Comparison of ENCODE assay signal across 23 cellular contexts in the genomic region with DNA sequence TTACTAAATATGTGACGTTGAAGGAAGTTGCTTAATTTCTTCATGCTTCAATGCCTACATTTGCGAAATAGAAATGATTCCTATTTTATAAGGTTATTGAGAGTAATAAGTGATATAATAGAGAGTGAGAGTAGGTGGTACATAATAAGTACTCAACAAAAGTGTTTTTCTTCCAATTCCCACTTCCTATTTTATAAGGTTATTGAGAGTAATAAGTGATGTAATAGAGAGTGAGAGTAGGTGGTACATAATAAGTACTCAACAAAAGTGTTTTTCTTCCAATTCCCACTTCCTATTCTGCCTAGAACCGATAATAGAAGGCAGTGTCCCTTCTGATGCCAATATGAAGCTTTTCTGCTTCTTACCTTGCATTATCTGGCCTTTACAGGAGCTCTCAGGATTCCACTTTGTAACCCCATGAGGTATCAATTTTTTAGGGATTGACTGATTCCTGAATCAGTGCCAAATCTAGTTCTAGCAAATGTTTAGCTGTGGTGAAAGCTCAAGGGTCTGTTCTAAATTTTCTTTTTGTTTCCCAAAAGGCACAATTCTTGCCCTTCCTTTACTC. TPM values are rescaled to one million over a fixed set of nuclear protein-coding genes. Genes with fewer than 3 reads are reported as not detected.
DNase-seq lines count a peak whose midpoint lies in the region; ATAC-seq, FAIRE-seq and TF ChIP-seq lines count a peak whose summit lies in the region.
"Had no signal": no experiment of that assay in that cellular context is flagged by ENCODE, and none has a peak within 500 bp of the region (broad histone marks: within the 10 kb centered on the region; RNA-seq: fewer than 3 reads in every experiment).

No MANE protein-coding gene starts in this region.

- H3K27me3 Mint-ChIP-seq in CD8-positive, alpha-beta memory T cell = peaks cover 0 to 2% of the 10 kb centered on the region in 2 donors
- H3K27me3 Mint-ChIP-seq: CD4-positive, alpha-beta T cell; IgD-negative memory B cell; T-cell had no signal

- H3K4me1 ChIP-seq in A549 (no peaks in the 10 kb centered on the region), kidney (ENCODE audit: control insufficient read depth in 1 of 2, insufficient read depth in 1 of 2, low read depth in 1 of 2, low read length in 2 of 2) (no peaks in the 10 kb centered on the region)
- H3K4me1 ChIP-seq in CD8-positive, alpha-beta memory T cell (ENCODE audit: insufficient read depth, low read length) = peaks cover 59% of the 10 kb centered on the region

- no peak for TF ChIP-seq EP300 in A549 (IDR thresholded peaks at IDR 0.05)

- H3K9ac ChIP-seq in kidney (ENCODE audit: low read length in 2 of 2) = no peak overlapping the region
- H3K9ac ChIP-seq: SK-N-SH had no signal

- TF ChIP-seq CTCF in A549 (IDR thresholded peaks at IDR 0.05) (no peak), kidney (IDR thresholded peaks at IDR 0.05; ENCODE audit: borderline replicate concordance, extremely low read depth, insufficient read depth) (no peak)

- H3K27ac ChIP-seq in A549 = no peak overlapping the region
- peak overlapping the region; percentile 33 for H3K27ac ChIP-seq in CD8-positive, alpha-beta memory T cell (ENCODE audit: low read depth, low read length)
- no peak overlapping the region for H3K27ac ChIP-seq in kidney (ENCODE audit: low read depth in 2 of 2, low read length in 2 of 2)
- H3K27ac ChIP-seq: Peyer's patch had no signal

- DNase-seq in A549 (ENCODE audit: low read depth in 1 of 2, low spot score in 1 of 2) (no peak), MV-4-11 (lab: John Stamatoyannopoulos, UW) (peak; percentile 35), kidney (no peak), frontal cortex (ENCODE audit: low spot score in 2 of 2) (no peak), NCI-H2196 (lab: John Stamatoyannopoulos, UW; ENCODE audit: unreplicated experiment) (no peak), HCEC 1CT (no peak)
- no peak for DNase-seq in CD8-positive, alpha-beta memory T cell
- DNase-seq: CD4-positive, alpha-beta T cell; DMS79; NCI-H1436; NCI-H2029; NCI-H2171 treated with DMSO at 0.1 percent for 48 hours; NCI-H82; Peyer's patch; SK-N-SH; T-cell had no signal

- no peak for TF ChIP-seq POLR2A in A549 (IDR thresholded peaks at IDR 0.05; ENCODE audit: low read length)

- peaks cover 39 to 66% (median 63%) of the 10 kb centered on the region in 3 donors for H3K4me1 Mint-ChIP-seq in CD8-positive, alpha-beta memory T cell

- H3K27me3 ChIP-seq in CD8-positive, alpha-beta memory T cell (ENCODE audit: insufficient read depth, low read length, poor library complexity, severe bottlenecking) = no peaks in the 10 kb centered on the region
- H3K27me3 ChIP-seq: Peyer's patch had no signal

- intact Hi-C loops in kidney (cut with DNase I) = no loop called here

- FAIRE-seq in A549 (lab: Jason Lieb, UNC) = peak; percentile 98
- FAIRE-seq in kidney (lab: Jason Lieb, UNC) = peak; percentile 44
- no peak for FAIRE-seq in frontal cortex (lab: Jason Lieb, UNC)
- FAIRE-seq: HTR-8/SVneo had no signal

- H3K36me3 Mint-ChIP-seq in CD8-positive, alpha-beta memory T cell = peaks cover 0 to 2% (median 0%) of the 10 kb centered on the region in 3 donors
- H3K36me3 Mint-ChIP-seq: IgD-negative memory B cell, T-cell had no signal

- H3K4me2 ChIP-seq in A549 = no peak overlapping the region
- H3K4me2 ChIP-seq: SK-N-SH had no signal

- POLR2A ChIA-PET in A549 (lab: Yijun Ruan, JAX) = no interaction called here
- POLR2A ChIA-PET in CD8-positive, alpha-beta memory T cell (lab: Charles Lee) = no interaction called here

- TF ChIP-seq RAD21 in A549 (conservative IDR thresholded peaks at IDR 0.05 in 1 of 2, IDR thresholded peaks at IDR 0.05 in 1 of 2) = no peak

- WGBS in A549 (ENCODE audit: missing lambda C conversion rate) = 25% methylated on average over 3 of the region's 3 CpGs

- no peak for ATAC-seq in A549
- ATAC-seq: Right ventricle myocardium inferior, T-cell had no signal

- H3K9me3 ChIP-seq in A549 (no peaks in the 10 kb centered on the region), kidney (ENCODE audit: control insufficient read depth in 1 of 2, low read length in 2 of 2) (no peaks in the 10 kb centered on the region)
- no peaks in the 10 kb centered on the region for H3K9me3 ChIP-seq in CD8-positive, alpha-beta memory T cell (ENCODE audit: low read length)
- H3K9me3 ChIP-seq: Peyer's patch, SK-N-SH had no signal

- no peak overlapping the region for H3K27ac Mint-ChIP-seq in CD8-positive, alpha-beta memory T cell
- H3K27ac Mint-ChIP-seq: CD4-positive, alpha-beta T cell; IgD-negative memory B cell had no signal

- H3K4me3 Mint-ChIP-seq in CD8-positive, alpha-beta memory T cell = no peak overlapping the region
- H3K4me3 Mint-ChIP-seq: CD4-positive, alpha-beta T cell; IgD-negative memory B cell; T-cell had no signal

- H3K4me3 ChIP-seq in A549 (no peak overlapping the region), kidney (ENCODE audit: low read length in 2 of 2) (no peak overlapping the region)
- H3K4me3 ChIP-seq in CD8-positive, alpha-beta memory T cell (ENCODE audit: low read length) = no peak overlapping the region
- H3K4me3 ChIP-seq: Peyer's patch had no signal

- no peaks in the 10 kb centered on the region for H3K9me3 Mint-ChIP-seq in CD8-positive, alpha-beta memory T cell
- H3K9me3 Mint-ChIP-seq: CD4-positive, alpha-beta T cell; IgD-negative memory B cell; T-cell had no signal

- H3K36me3 ChIP-seq in CD8-positive, alpha-beta memory T cell (ENCODE audit: insufficient read depth, low read length) = no peaks in the 10 kb centered on the region
- no peaks in the 10 kb centered on the region for H3K36me3 ChIP-seq in kidney (ENCODE audit: control insufficient read depth in 1 of 2, insufficient read depth in 2 of 2, low read length in 2 of 2)
- H3K36me3 ChIP-seq: Peyer's patch had no signal

- CTCF ChIA-PET in A549 (lab: Yijun Ruan, JAX) = no interaction called here
- CTCF ChIA-PET in CD8-positive, alpha-beta memory T cell (lab: Charles Lee) = interaction anchor here (1.1 kb wide), 1 partner anchor 9 kb away, joined by 3 read pairs; no protein-coding TSS in a partner anchor

TF ChIP-seq in A549, 52 proteins besides CTCF, POLR2A, EP300 and RAD21:
- TF ChIP-seq ZNF302 (CRISPR knock-in tag; IDR thresholded peaks at IDR 0.05) (no peak), KDM1A (IDR thresholded peaks at IDR 0.05; ENCODE audit: low read depth) (no peak), RNF2 (IDR thresholded peaks at IDR 0.05; ENCODE audit: borderline replicate concordance, low read depth) (no peak), NR3C1 (IDR thresholded peaks at IDR 0.05) (no peak), MAZ (IDR thresholded peaks at IDR 0.05; ENCODE audit: borderline replicate concordance, low read depth, low read length) (no peak), ATOH8 (CRISPR knock-in tag; IDR thresholded peaks at IDR 0.05; ENCODE audit: low read depth) (no peak), CHD2 (IDR thresholded peaks at IDR 0.05; ENCODE audit: low read length, partially characterized antibody) (no peak), RFX5 (IDR thresholded peaks at IDR 0.05) (no peak), PHF8 (IDR thresholded peaks at IDR 0.05; ENCODE audit: borderline replicate concordance, low read depth) (no peak)

RNA-seq across cellular contexts. Expression of gene VSIG4, which starts 31.4 kb away (rescaled TPM):
- polyA plus RNA-seq in A549 (2011; rRNA removed) (not detected in 2 replicates), A549 (2017; fragmentation: RNase III; extraction: RNeasy Plus Mini Kit Qiagen cat#74134 plus additional on column Dnase treatment) (not detected in 3 replicates), kidney (ENCODE audit: insufficient read depth, low read depth, low replicate concordance) (15.9 TPM)
- not detected in 2 replicates for polyA plus RNA-seq in A549 (2012; cell fraction: cytosol; rRNA removed)
- polyA plus RNA-seq in A549 (2012; cell fraction: nucleus; rRNA removed) = not detected in 2 replicates
- polyA minus RNA-seq in A549 (2011; rRNA and poly(A)+ RNA removed) = not detected in 2 replicates
- total RNA-seq in CD8-positive, alpha-beta memory T cell = under 1 TPM; 0.64 to 0.68 TPM
- 2.5 TPM for polyA plus RNA-seq in CD8-positive, alpha-beta memory T cell
- total RNA-seq in kidney (80.0 TPM), frontal cortex (15.1 TPM)
- total RNA-seq: A673, G401, H4, NCI-H460 had no signal
- polyA plus RNA-seq: IgD-negative memory B cell, SK-N-SH had no signal
